In genomic region chr6:125746731-125747588, GRCh38 we compare ENCODE assay signal across 8 cellular contexts.
DNase-seq lines count a peak whose midpoint lies in the region; ATAC-seq and TF ChIP-seq lines count a peak whose summit lies in the region.

No MANE protein-coding gene starts in this region.

- peak; percentile 68 for ATAC-seq in GM21447 (IDR thresholded peaks at IDR 0.05; ENCODE audit: unreplicated experiment)

- peak overlapping the region; percentile 54; the same call in 1 of the 2 replicates for H3K27ac ChIP-seq in VCaP
- peak overlapping the region; percentile 92 for H3K27ac ChIP-seq in layer of hippocampus (ENCODE audit: low read depth, low read length)

- no peak for TF ChIP-seq CTCF in VCaP (conservative IDR thresholded peaks at IDR 0.05)

- DNase-seq in DMS53 treated with DMSO at 0.1 percent for 48 hours (lab: John Stamatoyannopoulos, UW; ENCODE audit: unreplicated experiment) (peak; percentile 45), HuH-7 (ENCODE audit: low spot score) (peak; percentile 54), cortex of kidney (lab: John Stamatoyannopoulos, UW) (no peak)
- DNase-seq in central memory CD4-positive, alpha-beta T cell: peak; percentile 76
- peak; percentile 20 to 35 for DNase-seq in stimulated activated CD4-positive, alpha-beta T cell treated with anti-CD3 and anti-CD28 coated beads, Interleukin-1b, Interleukin-23, amount 100 ng/mL, for 1 hour (ENCODE audit: low read depth in 2 of 2)

- H3K27me3 ChIP-seq in layer of hippocampus (ENCODE audit: control insufficient read depth, insufficient read depth, low read length): no peaks in the 10 kb centered on the region
